ENCODE assay signal across 23 cellular contexts in genomic region chr18:28136071-28136470, GRCh38. TPM values are rescaled to one million over a fixed set of nuclear protein-coding genes. Genes with fewer than 3 reads are reported as not detected.
"Had no signal": no experiment of that assay in that cellular context is flagged by ENCODE, and none has a peak within 500 bp of the region (broad histone marks: within the 10 kb centered on the region; RNA-seq: fewer than 3 reads in every experiment).

No MANE protein-coding gene starts in this region.

- H3K4me1 Mint-ChIP-seq: activated CD4-positive, alpha-beta T cell treated with anti-CD3 and anti-CD28 coated beads, Interleukin-2, amount 10 ng/mL, durations not matched to agents 24 days and 14 days; activated naive CD4-positive, alpha-beta T cell treated with anti-CD3 and anti-CD28 coated beads, Interleukin-2, amount 10 ng/mL, durations not matched to agents 7 days and 5 days; activated naive CD8-positive, alpha-beta T cell treated with anti-CD3 and anti-CD28 coated beads, Interleukin-2, amount 50 U/mL, for 24 hours; naive B cell had no signal

- H3K36me3 ChIP-seq: left lung, tibial nerve had no signal

- DNase-seq: activated CD4-positive, alpha-beta T cell treated with anti-CD3 and anti-CD28 coated beads, Interleukin-2, amount 10 ng/mL, durations not matched to agents 24 days and 14 days; activated CD8-positive, alpha-beta memory T cell treated with anti-CD3 and anti-CD28 coated beads, Interleukin-2, amount 50 U/mL, for 4 hours; activated CD8-positive, alpha-beta T cell treated with anti-CD3 and anti-CD28 coated beads, Interleukin-2, amount 10 ng/mL, durations not matched to agents 7 days and 5 days; activated effector memory CD4-positive, alpha-beta T cell treated with Interleukin-2 at 50 U/mL for 16 hours; activated naive CD4-positive, alpha-beta T cell treated with anti-CD3 and anti-CD28 coated beads, Interleukin-2, amount 10 ng/mL, durations not matched to agents 7 days and 5 days; activated naive CD8-positive, alpha-beta T cell treated with anti-CD3 and anti-CD28 coated beads, Interleukin-2, amount 50 U/mL, for 24 hours; activated T-cell treated with anti-CD3 and anti-CD28 coated beads, Interleukin-2, amount 50 U/mL, for 48 hours; aorta; effector memory CD4-positive, alpha-beta T cell; foreskin fibroblast; hypothalamus; kidney; left lung; naive B cell; stimulated activated CD4-positive, alpha-beta T cell treated with anti-CD3 and anti-CD28 coated beads, Interleukin-12 subunit alpha, Interleukin-12 subunit beta, amount 100 ng/mL, for 4 hours; stimulated activated naive CD8-positive, alpha-beta T cell treated with anti-CD3 and anti-CD28 coated beads, Interleukin-15, Interleukin-2, amounts not matched to agents 100 U/mL and 50 U/mL, for 24 hours; substantia nigra had no signal

- H3K27me3 ChIP-seq: left lung, tibial nerve had no signal

- H3K27me3 Mint-ChIP-seq: activated CD4-positive, alpha-beta T cell treated with anti-CD3 and anti-CD28 coated beads, Interleukin-2, amount 10 ng/mL, durations not matched to agents 24 days and 14 days; activated naive CD4-positive, alpha-beta T cell treated with anti-CD3 and anti-CD28 coated beads, Interleukin-2, amount 10 ng/mL, durations not matched to agents 7 days and 5 days; activated naive CD8-positive, alpha-beta T cell treated with anti-CD3 and anti-CD28 coated beads, Interleukin-2, amount 50 U/mL, for 24 hours; dendritic cell treated with granulocyte-macrophage colony-stimulating factor and Interleukin-4, amounts not matched to agents 40 ng/mL and 50 ng/mL, for 4 days; naive B cell; progenitor cell of endocrine pancreas had no signal

- H3K9me3 ChIP-seq: left lung, tibial nerve had no signal

- ATAC-seq: activated CD8-positive, alpha-beta T cell treated with anti-CD3 and anti-CD28 coated beads, Interleukin-2, amount 10 ng/mL, durations not matched to agents 7 days and 5 days; activated naive CD8-positive, alpha-beta T cell treated with anti-CD3 and anti-CD28 coated beads, Interleukin-2, amount 50 U/mL, for 24 hours; left lung; stimulated activated naive CD8-positive, alpha-beta T cell treated with anti-CD3 and anti-CD28 coated beads, Interleukin-15, Interleukin-2, amounts not matched to agents 100 U/mL and 50 U/mL, for 24 hours had no signal

- H3K4me3 ChIP-seq: left lung, tibial nerve had no signal

- H3K27ac Mint-ChIP-seq: activated CD4-positive, alpha-beta T cell treated with anti-CD3 and anti-CD28 coated beads, Interleukin-2, amount 10 ng/mL, durations not matched to agents 24 days and 14 days; activated CD8-positive, alpha-beta T cell treated with anti-CD3 and anti-CD28 coated beads, Interleukin-2, amount 10 ng/mL, durations not matched to agents 7 days and 5 days; activated naive CD4-positive, alpha-beta T cell treated with anti-CD3 and anti-CD28 coated beads, Interleukin-2, amount 10 ng/mL, durations not matched to agents 7 days and 5 days; activated naive CD8-positive, alpha-beta T cell treated with anti-CD3 and anti-CD28 coated beads, Interleukin-2, amount 50 U/mL, for 24 hours; dendritic cell treated with granulocyte-macrophage colony-stimulating factor and Interleukin-4, amounts not matched to agents 40 ng/mL and 50 ng/mL, for 4 days; naive B cell; progenitor cell of endocrine pancreas; T-helper 1 cell treated with Interleukin-12 subunit alpha and Interleukin-12 subunit beta and Interleukin-4 antibody, amounts not matched to agents 30 μg/mL and 1 μg/mL, for 36 hours had no signal

- H3K27ac ChIP-seq: left lung, tibial nerve had no signal

- H3K36me3 Mint-ChIP-seq: activated naive CD4-positive, alpha-beta T cell treated with anti-CD3 and anti-CD28 coated beads, Interleukin-2, amount 10 ng/mL, durations not matched to agents 7 days and 5 days; naive B cell had no signal

- H3K4me3 Mint-ChIP-seq: activated CD4-positive, alpha-beta T cell treated with anti-CD3 and anti-CD28 coated beads, Interleukin-2, amount 10 ng/mL, durations not matched to agents 24 days and 14 days; activated CD8-positive, alpha-beta T cell treated with anti-CD3 and anti-CD28 coated beads, Interleukin-2, amount 10 ng/mL, durations not matched to agents 7 days and 5 days; activated naive CD4-positive, alpha-beta T cell treated with anti-CD3 and anti-CD28 coated beads, Interleukin-2, amount 10 ng/mL, durations not matched to agents 7 days and 5 days; activated naive CD8-positive, alpha-beta T cell treated with anti-CD3 and anti-CD28 coated beads, Interleukin-2, amount 50 U/mL, for 24 hours; dendritic cell treated with granulocyte-macrophage colony-stimulating factor and Interleukin-4, amounts not matched to agents 40 ng/mL and 50 ng/mL, for 4 days; naive B cell; neural crest cell; T-helper 1 cell treated with Interleukin-12 subunit alpha and Interleukin-12 subunit beta and Interleukin-4 antibody, amounts not matched to agents 30 μg/mL and 1 μg/mL, for 36 hours had no signal

- H3K9me3 Mint-ChIP-seq: activated CD4-positive, alpha-beta T cell treated with anti-CD3 and anti-CD28 coated beads, Interleukin-2, amount 10 ng/mL, durations not matched to agents 24 days and 14 days; dendritic cell treated with granulocyte-macrophage colony-stimulating factor and Interleukin-4, amounts not matched to agents 40 ng/mL and 50 ng/mL, for 4 days; neural crest cell; T-helper 1 cell treated with Interleukin-12 subunit alpha and Interleukin-12 subunit beta and Interleukin-4 antibody, amounts not matched to agents 30 μg/mL and 1 μg/mL, for 36 hours had no signal

- H3K4me1 ChIP-seq: left lung, tibial nerve had no signal

RNA-seq across cellular contexts. Expression of gene CDH2, which starts 40.9 kb away (rescaled TPM):
- total RNA-seq: mononuclear cell had no signal
